8 cellular contexts compared by ENCODE assay signal in the genomic region with DNA sequence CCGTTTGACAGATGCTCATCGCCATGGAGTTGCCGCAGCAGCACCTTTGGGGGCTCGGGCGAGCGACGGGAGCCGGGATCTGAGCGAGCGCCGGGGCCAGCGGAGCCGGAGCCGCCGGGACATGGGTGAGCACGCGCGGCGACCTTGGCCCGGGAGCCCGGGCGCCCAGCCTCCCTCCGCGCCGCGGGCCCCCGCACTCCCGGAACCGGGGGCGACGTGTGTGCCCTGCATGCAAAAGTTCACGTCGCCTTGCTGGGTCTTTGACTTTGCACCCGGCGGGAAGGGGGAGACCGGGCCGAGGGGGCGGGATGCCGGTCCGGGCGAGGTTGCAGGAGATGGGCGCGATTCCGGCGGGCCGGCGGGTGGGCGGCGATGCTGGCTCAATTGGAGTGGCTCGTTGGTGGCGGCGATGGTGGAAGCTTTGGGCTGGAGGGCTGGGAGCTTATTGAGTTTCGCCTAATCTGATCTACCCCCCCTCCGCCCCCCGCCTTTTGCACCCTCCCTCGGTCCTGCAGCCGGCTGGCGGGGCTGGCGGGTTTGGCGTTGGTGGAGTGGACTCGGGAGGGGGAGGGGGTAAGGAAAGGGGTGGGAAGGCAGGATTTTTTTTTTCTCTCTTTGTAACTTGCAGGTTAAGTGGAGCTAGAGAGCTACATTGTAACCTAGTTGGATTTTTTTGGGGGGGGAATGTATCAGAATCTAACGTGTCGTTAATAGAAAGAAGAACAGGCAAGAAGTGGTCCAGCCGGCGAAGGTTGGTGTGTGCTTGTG. TPM values are rescaled to one million over a fixed set of nuclear protein-coding genes. Genes with fewer than 3 reads are reported as not detected.
A peak's percentile ranks its signal among the peaks of the same experiment; 100 is the strongest.
DNase-seq lines count a peak whose midpoint lies in the region; ATAC-seq and TF ChIP-seq lines count a peak whose summit lies in the region.

A gene (plus strand): TSS at position 618 of the 768 bp plus-strand sequence. CDS start 20,459 bp downstream, outside the sequence.

- H3K4me3 Mint-ChIP-seq in Calu3 (ENCODE audit: low read depth, unreplicated experiment) (peak within 1 kb of the TSS; percentile 73), neural progenitor cell (no peak within 1 kb of the TSS)

- H3K36me3 Mint-ChIP-seq in Calu3 (ENCODE audit: insufficient read depth, unreplicated experiment) (peaks cover 27% of the 10 kb centered on the region), neural progenitor cell (no peaks in the 10 kb centered on the region)

- H3F3A ChIP-seq in neural progenitor cell (ENCODE audit: low read depth): peaks cover 41% of the 10 kb centered on the region

- peaks cover 51% of the 10 kb centered on the region for H3K79me2 ChIP-seq in neural progenitor cell (ENCODE audit: low read depth)

- intact Hi-C loops in Calu3 (cut with micrococcal nuclease; ENCODE audit: unreplicated experiment): loop anchor here (2.0 to 10.0 kb wide), 2 partner anchors 114 to 532 kb away; no protein-coding TSS in a partner anchor

- no peaks in the 10 kb centered on the region for H3K36me3 ChIP-seq in HEK293 (ENCODE audit: control insufficient read depth in 2 of 2, insufficient read depth in 1 of 2, low read length in 2 of 2)
- no peaks in the 10 kb centered on the region for H3K36me3 ChIP-seq in neural progenitor cell
- no peaks in the 10 kb centered on the region for H3K36me3 ChIP-seq in upper lobe of left lung

- H3K4me1 ChIP-seq in HEK293 (ENCODE audit: control insufficient read depth, insufficient read depth, low read length): peaks cover 26% of the 10 kb centered on the region
- H3K4me1 ChIP-seq in neural progenitor cell: peaks cover 21% of the 10 kb centered on the region
- peaks cover 3 to 37% (median 24%) of the 10 kb centered on the region in 4 donors for H3K4me1 ChIP-seq in upper lobe of left lung

- H3K4me1 Mint-ChIP-seq in Calu3 (ENCODE audit: low read depth, unreplicated experiment) (no peaks in the 10 kb centered on the region), neural progenitor cell (peaks cover 6% of the 10 kb centered on the region)

- peak within 1 kb of the TSS; percentile 23 for H3K9ac ChIP-seq in neural progenitor cell

- peak within 1 kb of the TSS; percentile 93 for H3K4me2 ChIP-seq in neural progenitor cell

- H3K9me3 ChIP-seq in HEK293 (ENCODE audit: control insufficient read depth, insufficient read depth, low read depth, low read length) (no peaks in the 10 kb centered on the region), neural progenitor cell (ENCODE audit: low read depth) (no peaks in the 10 kb centered on the region), upper lobe of left lung (no peaks in the 10 kb centered on the region)

- WGBS in upper lobe of left lung, 2 donors: 0 to 1% methylated on average over 9 to 22 of the region's 65 CpGs

- no TSS peak for BruUV-seq in Calu3 (replicated peaks; lab: Mats Ljungman, UMichigan)

- no peaks in the 10 kb centered on the region for H3K9me3 Mint-ChIP-seq in Calu3 (ENCODE audit: low read depth, unreplicated experiment)
- H3K9me3 Mint-ChIP-seq in neural progenitor cell: no peaks in the 10 kb centered on the region

- POLR2A ChIA-PET in HEK293 (lab: Yijun Ruan, JAX): interaction anchor here (0.7 to 2.5 kb wide), 12 partner anchors 13 to 208 kb away, joined by 3 to 12 read pairs (median 4); no protein-coding TSS in a partner anchor

- no peak for TF ChIP-seq EP300 in upper lobe of left lung (IDR thresholded peaks at IDR 0.05)

- H3K27me3 Mint-ChIP-seq in Calu3 (ENCODE audit: unreplicated experiment): no peaks in the 10 kb centered on the region
- peaks cover 2% of the 10 kb centered on the region for H3K27me3 Mint-ChIP-seq in neural progenitor cell (ENCODE audit: insufficient read depth, low read depth)

- DNase-seq in Calu3 (peak; percentile 44), NCI-H526 (lab: John Stamatoyannopoulos, UW) (peak; percentile 39 to 77), activated gamma-delta T cell treated with Interleukin-2 at 50 U/mL for 16 hours (peak; percentile 11), germinal center (ENCODE audit: low spot score) (peak; percentile 74), neural progenitor cell (ENCODE audit: low spot score) (peak; percentile 84), upper lobe of left lung (peak; percentile 24 to 91), HUDEP-2 (lab: John Stamatoyannopoulos, UW; ENCODE audit: unreplicated experiment in 76 of 76) (no peak)

- H4K20me1 ChIP-seq in neural progenitor cell (ENCODE audit: low read depth): peaks cover 13% of the 10 kb centered on the region

- H3K27ac Mint-ChIP-seq in Calu3 (ENCODE audit: unreplicated experiment) (peak within 1 kb of the TSS; percentile 67), neural progenitor cell (peak within 1 kb of the TSS; percentile 97)

- H3K4me3 ChIP-seq in HEK293 (ENCODE audit: low read depth, low read length) (peak within 1 kb of the TSS; percentile 74), neural progenitor cell (peak within 1 kb of the TSS; percentile 96), upper lobe of left lung (peak within 1 kb of the TSS; percentile 67 to 88 (median 74))

- no peak for TF ChIP-seq CTCF in Calu3 (IDR thresholded peaks at IDR 0.05; ENCODE audit: unreplicated experiment)
- TF ChIP-seq CTCF in HEK293 (tag by site-specific recombination; IDR thresholded peaks at IDR 0.05): no peak; the same call in 1 of the 2 replicates
- no peak for TF ChIP-seq CTCF in neural progenitor cell (IDR thresholded peaks at IDR 0.05)
- no peak for TF ChIP-seq CTCF in upper lobe of left lung (IDR thresholded peaks at IDR 0.05)

- H3K27ac ChIP-seq in HEK293 (ENCODE audit: extremely low read depth, low read depth, low read length): peak within 1 kb of the TSS; percentile 98
- H3K27ac ChIP-seq in neural progenitor cell: peak within 1 kb of the TSS; percentile 30
- peak within 1 kb of the TSS; percentile 87 to 97 (median 95) for H3K27ac ChIP-seq in upper lobe of left lung

- ATAC-seq in upper lobe of left lung (ENCODE audit: low FRiP score in 2 of 2): peak in 1 of 2 donors; percentile 47

- peak within 1 kb of the TSS; percentile 5 for H2AFZ ChIP-seq in neural progenitor cell (replicated peaks)

- H3K27me3 ChIP-seq in neural progenitor cell: no peaks in the 10 kb centered on the region
- peaks cover 0 to 5% (median 0%) of the 10 kb centered on the region in 4 donors for H3K27me3 ChIP-seq in upper lobe of left lung

- TF ChIP-seq POLR2A in upper lobe of left lung (IDR thresholded peaks at IDR 0.05): no peak

- CTCF ChIA-PET in Calu3 (lab: Charles Lee): interaction anchor here (0.7 kb wide), 1 partner anchor 765 kb away, joined by 3 read pairs; no protein-coding TSS in a partner anchor
- CTCF ChIA-PET in HEK293 (lab: Yijun Ruan, JAX): interaction anchor here (0.5 to 0.8 kb wide), 5 partner anchors 46 to 861 kb away, joined by 3 to 4 read pairs (median 3); no protein-coding TSS in a partner anchor

TF ChIP-seq in HEK293, 187 proteins besides CTCF, POLR2A, EP300 and RAD21 (continues in another document):
- TF ChIP-seq ZBTB20 (tag by site-specific recombination; IDR thresholded peaks at IDR 0.05) (peak; percentile 64; the same call in 1 of the 2 replicates), ZNF701 (tag by site-specific recombination; IDR thresholded peaks at IDR 0.05) (no peak), ZNF155 (tag by site-specific recombination; IDR thresholded peaks at IDR 0.05) (no peak), ZNF658 (tag by site-specific recombination; IDR thresholded peaks at IDR 0.05) (no peak), ZNF426 (tag by site-specific recombination; IDR thresholded peaks at IDR 0.05) (no peak), ZNF274 (IDR thresholded peaks at IDR 0.05; ENCODE audit: low read length) (no peak), ZNF274 (tag by site-specific recombination; IDR thresholded peaks at IDR 0.05; ENCODE audit: borderline replicate concordance) (no peak), ZBTB8A (tag by site-specific recombination; IDR thresholded peaks at IDR 0.05) (peak; percentile 86), ZXDB (tag by site-specific recombination; IDR thresholded peaks at IDR 0.05) (peak; percentile 19; the same call in 1 of the 2 replicates), GLIS2 (tag by site-specific recombination; IDR thresholded peaks at IDR 0.05) (peak; percentile 81), GLI2 (tag by site-specific recombination; IDR thresholded peaks at IDR 0.05; ENCODE audit: borderline replicate concordance, low read depth) (no peak), KLF16 (tag by site-specific recombination; IDR thresholded peaks at IDR 0.05) (peak; percentile 41; the same call in 1 of the 2 replicates), ZFHX2 (tag by site-specific recombination; conservative IDR thresholded peaks at IDR 0.05) (peak; percentile 92), ZIC2 (tag by site-specific recombination; IDR thresholded peaks at IDR 0.05) (peak; percentile 34), SALL2 (tag by site-specific recombination; IDR thresholded peaks at IDR 0.05; ENCODE audit: borderline replicate concordance) (no peak), SP2 (tag by site-specific recombination; IDR thresholded peaks at IDR 0.05) (peak; percentile 51), ZNF214 (tag by site-specific recombination; IDR thresholded peaks at IDR 0.05; ENCODE audit: borderline replicate concordance) (no peak), KLF9 (tag by site-specific recombination; IDR thresholded peaks at IDR 0.05; ENCODE audit: low read depth) (peak; percentile 46), ZNF548 (tag by site-specific recombination; IDR thresholded peaks at IDR 0.05) (no peak), ZNF707 (tag by site-specific recombination; IDR thresholded peaks at IDR 0.05) (no peak), ZNF366 (tag by site-specific recombination; conservative IDR thresholded peaks at IDR 0.05) (no peak; the same call in 1 of the 2 replicates)
- TF ChIP-seq, protein P1, sequence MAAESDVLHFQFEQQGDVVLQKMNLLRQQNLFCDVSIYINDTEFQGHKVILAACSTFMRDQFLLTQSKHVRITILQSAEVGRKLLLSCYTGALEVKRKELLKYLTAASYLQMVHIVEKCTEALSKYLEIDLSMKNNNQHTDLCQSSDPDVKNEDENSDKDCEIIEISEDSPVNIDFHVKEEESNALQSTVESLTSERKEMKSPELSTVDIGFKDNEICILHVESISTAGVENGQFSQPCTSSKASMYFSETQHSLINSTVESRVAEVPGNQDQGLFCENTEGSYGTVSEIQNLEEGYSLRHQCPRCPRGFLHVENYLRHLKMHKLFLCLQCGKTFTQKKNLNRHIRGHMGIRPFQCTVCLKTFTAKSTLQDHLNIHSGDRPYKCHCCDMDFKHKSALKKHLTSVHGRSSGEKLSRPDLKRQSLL (tag by site-specific recombination; IDR thresholded peaks at IDR 0.05): no peak

RNA-seq across cellular contexts. Expression of the gene that starts here (rescaled TPM):
- total RNA-seq in Calu3 (2022) (5.3 and 6.0 TPM in 2 replicates), neural progenitor cell (ENCODE audit: low replicate concordance) (12.0 and 14.4 TPM in 2 replicates), upper lobe of left lung (10 to 100 TPM; 11.7 to 38.8 (median 16.6) TPM)

Comparison
In these comparisons a context has a peak if more than half of its experiments do, and no peak if none do; other contexts are left out.
1. DNase-seq: peak in Calu3 (single experiment), NCI-H526 (2 of 2), activated gamma-delta T cell treated with Interleukin-2 at 50 U/mL for 16 hours (single experiment), germinal center (single experiment), neural progenitor cell (single experiment) and upper lobe of left lung (2 of 2); none in HUDEP-2 (0 of 76).
2. H3K27ac ChIP-seq: peak in every context shown above with its lines; median percentile 98 in HEK293; 95 in upper lobe of left lung; 30 in neural progenitor cell.
3. Peak in every context shown above with its lines, with median percentiles within 50 percentile points of each other: H3K4me3 ChIP-seq.